ENCODE assay signal across 7 cellular contexts in the genomic region with DNA sequence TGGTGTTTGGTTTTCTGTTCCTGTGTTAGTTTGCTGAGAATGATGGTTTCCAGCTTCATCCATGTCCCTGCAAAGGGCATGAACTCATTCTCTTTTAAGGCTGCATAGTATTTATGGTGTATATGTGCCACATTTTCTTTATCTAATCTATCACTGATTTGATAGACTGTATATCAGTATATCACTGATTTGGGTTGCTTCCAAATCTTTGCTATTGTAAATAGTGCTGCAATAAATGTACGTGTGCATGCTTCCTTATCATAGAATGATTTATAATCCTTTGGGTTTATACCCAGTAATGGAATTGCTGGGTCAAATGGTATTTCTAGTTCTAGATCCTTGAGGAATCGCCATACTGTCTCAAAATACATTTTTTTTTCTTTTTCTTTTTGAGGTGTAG.
DNase-seq lines count a peak whose midpoint lies in the region; ATAC-seq, FAIRE-seq and TF ChIP-seq lines count a peak whose summit lies in the region.
"Not testable (repeated sequence)": the region's sequence is repeated elsewhere in the genome, so short reads cannot be mapped to it uniquely, and the experiment has no call there.

No MANE protein-coding gene starts in this region.

- intact Hi-C loops in HepG2 (cut with micrococcal nuclease; ENCODE audit: unreplicated experiment); mucosa of descending colon (cut with DNase I, micrococcal nuclease): not testable (repeated sequence)

- not testable (repeated sequence) for TF ChIP-seq POLR2A in HepG2 (IDR thresholded peaks at IDR 0.05; ENCODE audit: insufficient read depth in 1 of 2, low read depth in 2 of 2, low read length in 2 of 2)

- H3K9ac ChIP-seq in HepG2 (ENCODE audit: insufficient read depth, low read depth, low read length) = not testable (repeated sequence)

- H3K36me3 Mint-ChIP-seq in nephron progenitor cell (ENCODE audit: low read depth) = peaks cover 46% of the 10 kb centered on the region
- H3K36me3 Mint-ChIP-seq in progenitor cell of endocrine pancreas (ENCODE audit: insufficient read depth); stimulated activated naive B cell treated with anti-CD40 and anti-IgM and Interleukin-4, amounts not matched to agents 10 μg/mL and 1 μg/mL and 100 μg/mL, for 72 hours: not testable (repeated sequence)

- not testable (repeated sequence) for H3K9me3 Mint-ChIP-seq in nephron progenitor cell; progenitor cell of endocrine pancreas (ENCODE audit: low read depth); stimulated activated naive B cell treated with anti-CD40 and anti-IgM and Interleukin-4, amounts not matched to agents 10 μg/mL and 1 μg/mL and 100 μg/mL, for 72 hours

- ATAC-seq in HepG2; stimulated activated naive B cell treated with anti-CD40 and anti-IgM and Interleukin-4, amounts not matched to agents 10 μg/mL and 1 μg/mL and 100 μg/mL, for 72 hours (replicated peaks): not testable (repeated sequence)
- peak; percentile 58 for ATAC-seq in mucosa of descending colon

- not testable (repeated sequence) for H3K9me2 ChIP-seq in hepatocyte (replicated peaks; ENCODE audit: insufficient read depth)

- POLR2A ChIA-PET in HepG2 (lab: Yijun Ruan, JAX) = interaction anchor here (1.6 kb wide), 1 partner anchor 25 kb away, joined by 5 read pairs; no protein-coding TSS in a partner anchor

- H3K4me3 Mint-ChIP-seq in nephron progenitor cell; progenitor cell of endocrine pancreas (ENCODE audit: low read depth); stimulated activated naive B cell treated with anti-CD40 and anti-IgM and Interleukin-4, amounts not matched to agents 10 μg/mL and 1 μg/mL and 100 μg/mL, for 72 hours: not testable (repeated sequence)

- not testable (repeated sequence) for H3K4me2 ChIP-seq in hepatocyte
- H3K4me2 ChIP-seq in HepG2 (ENCODE audit: low read depth, low read length) = peak overlapping the region; percentile 76

- H3K36me3 ChIP-seq in WERI-Rb-1 = peaks cover 11% of the 10 kb centered on the region
- not testable (repeated sequence) for H3K36me3 ChIP-seq in hepatocyte (replicated peaks; ENCODE audit: insufficient read depth, low read depth); HepG2 (replicated peaks in 1 of 2; ENCODE audit: control insufficient read depth in 1 of 2, insufficient read depth in 2 of 2, low read length in 2 of 2); mucosa of descending colon (ENCODE audit: low read depth)

- 72% methylated on average over 2 of the region's 2 CpGs for WGBS in hepatocyte (ENCODE audit: low lambda C conversion rate, missing lambda C conversion rate)
- 92% methylated on average over 2 of the region's 2 CpGs for WGBS in HepG2 (ENCODE audit: low lambda C conversion rate)

- H3K4me1 Mint-ChIP-seq in nephron progenitor cell (peaks cover 90% of the 10 kb centered on the region), progenitor cell of endocrine pancreas (ENCODE audit: low read depth) (peaks cover 67% of the 10 kb centered on the region)
- H3K4me1 Mint-ChIP-seq in stimulated activated naive B cell treated with anti-CD40 and anti-IgM and Interleukin-4, amounts not matched to agents 10 μg/mL and 1 μg/mL and 100 μg/mL, for 72 hours = not testable (repeated sequence)

- not testable (repeated sequence) for DNase-seq in WERI-Rb-1; hepatocyte (ENCODE audit: low spot score); HepG2 (ENCODE audit: low spot score); mucosa of descending colon; nephron progenitor cell; progenitor cell of endocrine pancreas (ENCODE audit: low spot score, unreplicated experiment); stimulated activated naive B cell treated with anti-CD40 and anti-IgM and Interleukin-4, amounts not matched to agents 10 μg/mL and 1 μg/mL and 100 μg/mL, for 72 hours

- CTCF ChIA-PET in HepG2 (lab: Yijun Ruan, JAX; ENCODE audit: low intra/inter-chr PET ratio, low total read pairs) = not testable (repeated sequence)

- FAIRE-seq in HepG2 (lab: Jason Lieb, UNC) = not testable (repeated sequence)

- not testable (repeated sequence) for BruUV-seq in HepG2 (replicated peaks; lab: Mats Ljungman, UMichigan)

- not testable (repeated sequence) for H3K4me3 ChIP-seq in WERI-Rb-1 (ENCODE audit: low read depth, low read length); hepatocyte; HepG2 (replicated peaks in 1 of 3; ENCODE audit: insufficient read depth in 1 of 3, low read depth in 2 of 3, low read length in 3 of 3); mucosa of descending colon

- TF ChIP-seq RAD21 in HepG2 (CRISPR knock-in tag; IDR thresholded peaks at IDR 0.05) = not testable (repeated sequence)

- H3K79me2 ChIP-seq in hepatocyte = peaks cover 72% of the 10 kb centered on the region
- H3K79me2 ChIP-seq in HepG2 (ENCODE audit: insufficient read depth, low read length) = peaks cover 90% of the 10 kb centered on the region

- not testable (repeated sequence) for H3K27me3 ChIP-seq in WERI-Rb-1 (ENCODE audit: insufficient read depth, low read depth, severe bottlenecking); hepatocyte; HepG2 (ENCODE audit: control insufficient read depth in 1 of 2, insufficient read depth in 2 of 2, low read length in 2 of 2)

- H2AFZ ChIP-seq in hepatocyte; HepG2 (ENCODE audit: low read length): not testable (repeated sequence)

- peaks cover 54% of the 10 kb centered on the region for H3K4me1 ChIP-seq in hepatocyte (ENCODE audit: insufficient read depth)
- H3K4me1 ChIP-seq in HepG2 (ENCODE audit: insufficient read depth, low read length) = peaks cover 100% of the 10 kb centered on the region
- H3K4me1 ChIP-seq in mucosa of descending colon (ENCODE audit: low read depth) = not testable (repeated sequence)

- TF ChIP-seq EP300 in HepG2 (IDR thresholded peaks at IDR 0.05; ENCODE audit: low read depth in 2 of 2, low read length in 2 of 2); HepG2 (CRISPR knock-in tag; IDR thresholded peaks at IDR 0.05; ENCODE audit: borderline replicate concordance): not testable (repeated sequence)

- not testable (repeated sequence) for H4K20me1 ChIP-seq in hepatocyte (ENCODE audit: insufficient read depth, poor library complexity, severe bottlenecking)
- H4K20me1 ChIP-seq in HepG2 (ENCODE audit: insufficient read depth, low read length) = peaks cover 24% of the 10 kb centered on the region; the same call in 1 of the 2 replicates

- not testable (repeated sequence) for H3K27me3 Mint-ChIP-seq in nephron progenitor cell (ENCODE audit: low read depth, poor library complexity); progenitor cell of endocrine pancreas
- H3K27me3 Mint-ChIP-seq in stimulated activated naive B cell treated with anti-CD40 and anti-IgM and Interleukin-4, amounts not matched to agents 10 μg/mL and 1 μg/mL and 100 μg/mL, for 72 hours = peaks cover 4 to 12% of the 10 kb centered on the region in 2 donors

- H3K9me3 ChIP-seq in WERI-Rb-1 (ENCODE audit: severe bottlenecking); hepatocyte (ENCODE audit: low read depth); HepG2 (ENCODE audit: low read length); mucosa of descending colon: not testable (repeated sequence)

- H3K27ac Mint-ChIP-seq in nephron progenitor cell (peak overlapping the region; percentile 50), progenitor cell of endocrine pancreas (peak overlapping the region; percentile 92)
- peak overlapping the region; percentile 38 for H3K27ac Mint-ChIP-seq in stimulated activated naive B cell treated with anti-CD40 and anti-IgM and Interleukin-4, amounts not matched to agents 10 μg/mL and 1 μg/mL and 100 μg/mL, for 72 hours

- TF ChIP-seq CTCF in WERI-Rb-1 (IDR thresholded peaks at IDR 0.05; ENCODE audit: low read depth, low read length); hepatocyte (IDR thresholded peaks at IDR 0.05; ENCODE audit: poor library complexity); HepG2 (CRISPR knock-in tag; IDR thresholded peaks at IDR 0.05); mucosa of descending colon (IDR thresholded peaks at IDR 0.05); nephron progenitor cell (IDR thresholded peaks at IDR 0.05); progenitor cell of endocrine pancreas (IDR thresholded peaks at IDR 0.05; ENCODE audit: unreplicated experiment): not testable (repeated sequence)

- H3K27ac ChIP-seq in WERI-Rb-1 (peak overlapping the region; percentile 46; the same call in 1 of the 2 replicates), hepatocyte (peak overlapping the region; percentile 88), HepG2 (ENCODE audit: extremely low read length, insufficient read depth, low read length) (peak overlapping the region; percentile 19)

- in situ Hi-C loops in HepG2 (cut with HindIII; ENCODE audit: extremely low pct_ligation_motif_present, low pct_unique_long_range_greater_than_20kb) = loop anchor here (10.0 kb wide), 1 partner anchor 127 kb away; the partner anchor contains the start of gene FARP1

Comparison
In these comparisons a context has a peak if more than half of its experiments do, and no peak if none do; other contexts are left out.
1. H3K27ac ChIP-seq: peak in every context shown above with its lines; median percentile 88 in hepatocyte; 46 in WERI-Rb-1; 19 in HepG2.
2. H3K27ac Mint-ChIP-seq: peak in every context shown above with its lines; median percentile 92 in progenitor cell of endocrine pancreas; 50 in nephron progenitor cell; 38 in stimulated activated naive B cell treated with anti-CD40 and anti-IgM and Interleukin-4, amounts not matched to agents 10 μg/mL and 1 μg/mL and 100 μg/mL, for 72 hours.